ENCODE assay signal across 8 cellular contexts in genomic region chr15:101724675-101725005, GRCh38. TPM values are rescaled to one million over a fixed set of nuclear protein-coding genes. Genes with fewer than 3 reads are reported as not detected.
A peak's percentile ranks its signal among the peaks of the same experiment; 100 is the strongest.
DNase-seq lines count a peak whose midpoint lies in the region; ATAC-seq and TF ChIP-seq lines count a peak whose summit lies in the region.

No MANE protein-coding gene starts in this region.

- intact Hi-C loops in natural killer cell (cut with micrococcal nuclease): loop anchor here (5.0 kb wide), 1 partner anchor 1122 kb away; the partner anchor contains the start of genes ASB7 and LINS1

- peaks cover 32% of the 10 kb centered on the region for H3K4me1 Mint-ChIP-seq in stimulated activated naive CD8-positive, alpha-beta T cell treated with anti-CD3 and anti-CD28 coated beads, Interleukin-15, Interleukin-2, amounts not matched to agents 100 ng/mL and 50 ng/mL, for 24 hours (ENCODE audit: low read depth)
- peaks cover 23% of the 10 kb centered on the region for H3K4me1 Mint-ChIP-seq in stimulated activated naive CD8-positive, alpha-beta T cell treated with anti-CD3 and anti-CD28 coated beads, Interleukin-15, amount 100 ng/mL, for 72 hours
- peaks cover 19 to 23% of the 10 kb centered on the region in 2 donors for H3K4me1 Mint-ChIP-seq in natural killer cell

- in situ Hi-C loops in brain microvascular endothelial cell (cut with HindIII; ENCODE audit: low pct_ligation_motif_present, low sequenced_read_pairs): no loop called here

- peaks cover 15% of the 10 kb centered on the region for H3K36me3 ChIP-seq in brain microvascular endothelial cell (replicated peaks)

- no peak for ATAC-seq in stimulated activated naive CD8-positive, alpha-beta T cell treated with anti-CD3 and anti-CD28 coated beads, Interleukin-15, amount 100 ng/mL, for 72 hours
- no peak for ATAC-seq in natural killer cell
- no peak for ATAC-seq in GM21447 (IDR thresholded peaks at IDR 0.05; ENCODE audit: unreplicated experiment)

- no peaks in the 10 kb centered on the region for H3K27me3 ChIP-seq in brain microvascular endothelial cell (replicated peaks)

- H3K27ac ChIP-seq in brain microvascular endothelial cell: no peak overlapping the region

- H3K9me3 Mint-ChIP-seq in stimulated activated naive CD8-positive, alpha-beta T cell treated with anti-CD3 and anti-CD28 coated beads, Interleukin-15, Interleukin-2, amounts not matched to agents 100 ng/mL and 50 ng/mL, for 24 hours: peaks cover 7% of the 10 kb centered on the region
- H3K9me3 Mint-ChIP-seq in stimulated activated naive CD8-positive, alpha-beta T cell treated with anti-CD3 and anti-CD28 coated beads, Interleukin-15, amount 100 ng/mL, for 72 hours: peaks cover 10 to 20% of the 10 kb centered on the region in 2 donors
- no peaks in the 10 kb centered on the region for H3K9me3 Mint-ChIP-seq in natural killer cell

- H3K4me3 Mint-ChIP-seq in stimulated activated naive CD8-positive, alpha-beta T cell treated with anti-CD3 and anti-CD28 coated beads, Interleukin-15, Interleukin-2, amounts not matched to agents 100 ng/mL and 50 ng/mL, for 24 hours: peak overlapping the region; percentile 42
- H3K4me3 Mint-ChIP-seq in stimulated activated naive CD8-positive, alpha-beta T cell treated with anti-CD3 and anti-CD28 coated beads, Interleukin-15, amount 100 ng/mL, for 72 hours: peak overlapping the region in 1 of 2 donors; percentile 45
- H3K4me3 Mint-ChIP-seq in natural killer cell: peak overlapping the region; percentile 63

- DNase-seq in stimulated activated naive CD8-positive, alpha-beta T cell treated with anti-CD3 and anti-CD28 coated beads, Interleukin-15, amount 100 ng/mL, for 72 hours: no peak
- DNase-seq in brain microvascular endothelial cell (no peak), natural killer cell (no peak), NCI-H1092 (lab: John Stamatoyannopoulos, UW) (no peak), NCI-H1105 treated with DMSO at 0.1 percent for 48 hours (lab: John Stamatoyannopoulos, UW) (no peak), C1 segment of cervical spinal cord (lab: John Stamatoyannopoulos, UW) (no peak)

- peak overlapping the region; percentile 35 for H3K4me3 ChIP-seq in brain microvascular endothelial cell (ENCODE audit: low read depth, low read length)

- no peak for TF ChIP-seq CTCF in brain microvascular endothelial cell (IDR thresholded peaks at IDR 0.05; ENCODE audit: low read depth, low read length, missing control alignments)
- TF ChIP-seq CTCF in natural killer cell (IDR thresholded peaks at IDR 0.05): no peak

- no peaks in the 10 kb centered on the region for H3K27me3 Mint-ChIP-seq in stimulated activated naive CD8-positive, alpha-beta T cell treated with anti-CD3 and anti-CD28 coated beads, Interleukin-15, Interleukin-2, amounts not matched to agents 100 ng/mL and 50 ng/mL, for 24 hours
- no peaks in the 10 kb centered on the region for H3K27me3 Mint-ChIP-seq in stimulated activated naive CD8-positive, alpha-beta T cell treated with anti-CD3 and anti-CD28 coated beads, Interleukin-15, amount 100 ng/mL, for 72 hours
- H3K27me3 Mint-ChIP-seq in natural killer cell (ENCODE audit: low read depth in 2 of 2): no peaks in the 10 kb centered on the region

- H3K27ac Mint-ChIP-seq in stimulated activated naive CD8-positive, alpha-beta T cell treated with anti-CD3 and anti-CD28 coated beads, Interleukin-15, Interleukin-2, amounts not matched to agents 100 ng/mL and 50 ng/mL, for 24 hours: no peak overlapping the region
- no peak overlapping the region for H3K27ac Mint-ChIP-seq in stimulated activated naive CD8-positive, alpha-beta T cell treated with anti-CD3 and anti-CD28 coated beads, Interleukin-15, amount 100 ng/mL, for 72 hours
- H3K27ac Mint-ChIP-seq in natural killer cell: peak overlapping the region; percentile 67 to 81

- peaks cover 21% of the 10 kb centered on the region for H3K36me3 Mint-ChIP-seq in stimulated activated naive CD8-positive, alpha-beta T cell treated with anti-CD3 and anti-CD28 coated beads, Interleukin-15, Interleukin-2, amounts not matched to agents 100 ng/mL and 50 ng/mL, for 24 hours (ENCODE audit: low read depth)
- H3K36me3 Mint-ChIP-seq in natural killer cell: peaks cover 10% of the 10 kb centered on the region

RNA-seq across cellular contexts. Expression of gene TARS3, which starts 0.4 kb away (rescaled TPM):
- total RNA-seq in natural killer cell: 10 to 100 TPM; 11.6 to 20.5 (median 12.1) TPM

Comparison
In these comparisons a context has a peak if more than half of its experiments do, and no peak if none do; other contexts are left out.
1. H3K27ac Mint-ChIP-seq: peak in natural killer cell (2 of 2); none in stimulated activated naive CD8-positive, alpha-beta T cell treated with anti-CD3 and anti-CD28 coated beads, Interleukin-15, Interleukin-2, amounts not matched to agents 100 ng/mL and 50 ng/mL, for 24 hours (single experiment) and stimulated activated naive CD8-positive, alpha-beta T cell treated with anti-CD3 and anti-CD28 coated beads, Interleukin-15, amount 100 ng/mL, for 72 hours (0 of 2).